Comparison of ENCODE assay signal across 1 cellular context in genomic region chr10:51911721-51912120, GRCh38.
TF ChIP-seq lines count a peak whose summit lies in the region.

No MANE protein-coding gene starts in this region.

TF ChIP-seq in SK-N-SH, 30 proteins besides CTCF, POLR2A, EP300 and RAD21 (continued from another document):
- TF ChIP-seq, protein P1, sequence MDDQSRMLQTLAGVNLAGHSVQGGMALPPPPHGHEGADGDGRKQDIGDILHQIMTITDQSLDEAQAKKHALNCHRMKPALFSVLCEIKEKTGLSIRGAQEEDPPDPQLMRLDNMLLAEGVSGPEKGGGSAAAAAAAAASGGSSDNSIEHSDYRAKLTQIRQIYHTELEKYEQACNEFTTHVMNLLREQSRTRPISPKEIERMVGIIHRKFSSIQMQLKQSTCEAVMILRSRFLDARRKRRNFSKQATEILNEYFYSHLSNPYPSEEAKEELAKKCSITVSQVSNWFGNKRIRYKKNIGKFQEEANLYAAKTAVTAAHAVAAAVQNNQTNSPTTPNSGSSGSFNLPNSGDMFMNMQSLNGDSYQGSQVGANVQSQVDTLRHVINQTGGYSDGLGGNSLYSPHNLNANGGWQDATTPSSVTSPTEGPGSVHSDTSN (IDR thresholded peaks at IDR 0.05): no peak
- TF ChIP-seq GABPA (IDR thresholded peaks at IDR 0.05; ENCODE audit: low read depth): no peak
- no peak for TF ChIP-seq REST (IDR thresholded peaks at IDR 0.05; ENCODE audit: low read depth, low read length)
- no peak for TF ChIP-seq NFIC (IDR thresholded peaks at IDR 0.05; ENCODE audit: borderline replicate concordance)
- TF ChIP-seq FOXJ3 (CRISPR knock-in tag; IDR thresholded peaks at IDR 0.05): no peak
TF ChIP-seq in SK-N-SH: peak in this region for 0.
